ENCODE assay signal across 17 cellular contexts in the genomic region with DNA sequence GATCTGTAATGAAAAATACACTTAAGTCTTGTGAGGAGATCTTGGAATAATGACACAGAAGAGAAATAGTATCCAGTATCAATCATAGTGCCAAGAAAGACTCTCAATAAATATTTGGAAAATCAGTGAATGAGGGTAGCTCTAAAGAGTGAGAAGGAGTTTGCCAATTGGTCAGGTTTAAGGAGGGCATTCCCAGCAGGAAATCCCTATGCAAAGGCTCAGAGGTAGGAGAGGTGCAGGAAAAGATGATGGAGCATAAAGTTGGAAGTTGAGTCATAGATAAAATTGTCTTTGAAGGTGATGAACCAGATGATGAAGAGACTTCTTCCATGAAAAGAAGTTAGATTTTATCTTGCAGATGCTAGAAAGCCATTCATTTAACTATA. TPM values are rescaled to one million over a fixed set of nuclear protein-coding genes. Genes with fewer than 3 reads are reported as not detected.
DNase-seq lines count a peak whose midpoint lies in the region; ATAC-seq and TF ChIP-seq lines count a peak whose summit lies in the region.
"Had no signal": no experiment of that assay in that cellular context is flagged by ENCODE, and none has a peak within 500 bp of the region (broad histone marks: within the 10 kb centered on the region; RNA-seq: fewer than 3 reads in every experiment).

No MANE protein-coding gene starts in this region.

- no peaks in the 10 kb centered on the region for H3K36me3 ChIP-seq in brain microvascular endothelial cell (replicated peaks)

- TF ChIP-seq CTCF in Calu3 (IDR thresholded peaks at IDR 0.05; ENCODE audit: unreplicated experiment) (no peak), brain microvascular endothelial cell (IDR thresholded peaks at IDR 0.05; ENCODE audit: low read depth, low read length, missing control alignments) (no peak)

- ATAC-seq in left ventricle myocardium superior (no peak), right cardiac atrium (no peak)
- ATAC-seq: PC-3 had no signal

- no peaks in the 10 kb centered on the region for H3K9me3 ChIP-seq in right cardiac atrium (ENCODE audit: control insufficient read depth, low read length)

- H3K27ac Mint-ChIP-seq in Calu3 (ENCODE audit: unreplicated experiment), result peak overlapping the region; percentile 46

- DNase-seq in A172 (ENCODE audit: low spot score) (peak; percentile 29), Calu3 (no peak), NCI-H226 (peak; percentile 34), brain microvascular endothelial cell (no peak), epidermal melanocyte (ENCODE audit: insufficient read length, low spot score) (no peak), left ventricle myocardium superior (no peak), right cardiac atrium (no peak), DMS 273 (lab: John Stamatoyannopoulos, UW; ENCODE audit: unreplicated experiment) (no peak)
- DNase-seq: ACHN, GOT3, NCI-H1105 treated with DMSO at 0.1 percent for 48 hours, NCI-H1694, NCI-H510A treated with DMSO at 0.1 percent for 48 hours, NCI-H774, PC-3, SW 1271 had no signal

- in situ Hi-C loops in brain microvascular endothelial cell (cut with HindIII; ENCODE audit: low pct_ligation_motif_present, low sequenced_read_pairs), result loop anchor here (25.0 kb wide), 1 partner anchor 482 kb away; no protein-coding TSS in a partner anchor

- H3K4me3 Mint-ChIP-seq in Calu3 (ENCODE audit: low read depth, unreplicated experiment), result no peak overlapping the region

- intact Hi-C loops in Calu3 (cut with micrococcal nuclease; ENCODE audit: unreplicated experiment), result loop anchor here (10.0 kb wide), 2 partner anchors 229 to 479 kb away; no protein-coding TSS in a partner anchor
- intact Hi-C loops in left ventricle myocardium superior (cut with micrococcal nuclease), result no loop called here
- intact Hi-C loops in right cardiac atrium (cut with DNase I), result no loop called here

- H3K27me3 Mint-ChIP-seq in Calu3 (ENCODE audit: unreplicated experiment), result no peaks in the 10 kb centered on the region

- H3K4me1 ChIP-seq in right cardiac atrium (ENCODE audit: control insufficient read depth, insufficient read depth, low read length), result peaks cover 5% of the 10 kb centered on the region

- H3K9me3 Mint-ChIP-seq in Calu3 (ENCODE audit: low read depth, unreplicated experiment), result no peaks in the 10 kb centered on the region

- H3K27ac ChIP-seq in brain microvascular endothelial cell, result peak overlapping the region; percentile 67
- H3K27ac ChIP-seq in right cardiac atrium (ENCODE audit: low read length), result no peak overlapping the region
- H3K27ac ChIP-seq: C4-2B had no signal

- H3K4me3 ChIP-seq in brain microvascular endothelial cell (ENCODE audit: low read depth, low read length) (no peak overlapping the region), right cardiac atrium (ENCODE audit: low read length) (no peak overlapping the region)

- CTCF ChIA-PET in Calu3 (lab: Charles Lee), result interaction anchor here (1.5 kb wide), 1 partner anchor 44 kb away, joined by 3 read pairs; no protein-coding TSS in a partner anchor

- peaks cover 72% of the 10 kb centered on the region for H3K4me1 Mint-ChIP-seq in Calu3 (ENCODE audit: low read depth, unreplicated experiment)

- no TSS peak for BruUV-seq in Calu3 (replicated peaks; lab: Mats Ljungman, UMichigan)

- H3K36me3 Mint-ChIP-seq in Calu3 (ENCODE audit: insufficient read depth, unreplicated experiment), result peaks cover 17% of the 10 kb centered on the region

- H3K27me3 ChIP-seq in brain microvascular endothelial cell (replicated peaks) (no peaks in the 10 kb centered on the region), right cardiac atrium (ENCODE audit: control insufficient read depth, insufficient read depth) (no peaks in the 10 kb centered on the region)

RNA-seq across cellular contexts. Expression of a gene that starts 27.8 kb away (rescaled TPM):
- 207 and 347 TPM in 2 replicates for total RNA-seq in A172 (2014; rRNA removed; shearing (Covaris generic))
- total RNA-seq in Calu3 (2022) (138 TPM in 2 replicates), left ventricle myocardium superior (67.7 TPM), right cardiac atrium (10 to 100 TPM; 68.2 to 73.8 (median 71.6) TPM)
- 11.3 TPM for polyA plus RNA-seq in right cardiac atrium

Comparison
In these comparisons a context has a peak if more than half of its experiments do, and no peak if none do; other contexts are left out.
1. DNase-seq: peak in A172 (single experiment) and NCI-H226 (single experiment); none in Calu3 (single experiment), brain microvascular endothelial cell (single experiment), epidermal melanocyte (single experiment), left ventricle myocardium superior (single experiment), right cardiac atrium (0 of 3) and DMS 273 (single experiment).